In the genomic region with DNA sequence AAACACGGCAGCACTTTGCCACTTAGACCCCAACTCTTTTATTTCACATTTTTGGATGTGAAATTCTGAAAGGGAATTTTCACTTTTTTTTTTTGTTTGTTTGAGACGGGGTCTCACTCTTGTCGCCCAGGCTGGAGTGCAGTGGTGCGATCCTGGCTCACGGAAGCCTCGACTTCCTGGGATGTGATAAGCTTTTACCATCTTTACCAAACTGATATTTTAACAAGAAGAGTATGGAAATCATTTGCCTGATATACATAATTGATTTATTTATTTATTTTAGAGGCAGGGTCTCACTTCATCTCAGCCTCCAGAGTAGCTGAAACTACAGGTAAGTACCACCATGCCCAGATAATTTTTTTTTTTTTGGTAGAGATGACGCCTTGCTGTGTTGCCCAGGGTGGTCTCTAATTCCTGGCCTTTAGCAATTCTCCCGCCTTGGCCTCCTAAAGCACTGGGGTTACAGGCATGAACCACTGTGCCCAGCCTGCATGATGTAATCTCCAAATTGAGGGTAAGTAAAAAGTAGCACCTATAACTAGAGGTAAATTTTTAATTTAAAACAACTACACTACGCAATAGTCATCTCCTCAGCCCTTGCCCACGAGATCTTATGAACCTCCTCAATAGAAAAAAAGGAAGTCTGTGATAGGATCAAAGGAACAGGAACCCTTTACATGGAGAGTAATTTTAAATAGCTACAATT, we compare ENCODE assay signal across 9 cellular contexts.
DNase-seq lines count a peak whose midpoint lies in the region; ATAC-seq and TF ChIP-seq lines count a peak whose summit lies in the region.
"Had no signal": no experiment of that assay in that cellular context is flagged by ENCODE, and none has a peak within 500 bp of the region (broad histone marks: within the 10 kb centered on the region; RNA-seq: fewer than 3 reads in every experiment).

No MANE protein-coding gene starts in this region.

- no peak overlapping the region for H2AK5ac ChIP-seq in trophoblast cell (ENCODE audit: low read length)

- peaks cover 0 to 3% of the 10 kb centered on the region in 2 donors for H3K27me3 Mint-ChIP-seq in CD8-positive, alpha-beta memory T cell

- no peak overlapping the region for H3K23ac ChIP-seq in trophoblast cell (ENCODE audit: low read length)

- peaks cover 0 to 65% (median 3%) of the 10 kb centered on the region in 3 donors for H3K36me3 Mint-ChIP-seq in CD8-positive, alpha-beta memory T cell

- peaks cover 2% of the 10 kb centered on the region for H3K79me1 ChIP-seq in trophoblast cell (ENCODE audit: low read length)

- H2AFZ ChIP-seq in OCI-LY3 (ENCODE audit: low read depth, low read length) (no peak overlapping the region), trophoblast cell (ENCODE audit: insufficient read depth, low read length, poor library complexity) (no peak overlapping the region)

- POLR2A ChIA-PET in CD8-positive, alpha-beta memory T cell (lab: Charles Lee): interaction anchor here (0.5 to 1.9 kb wide), 6 partner anchors 7 to 126 kb away, joined by 4 to 8 read pairs (median 6); no protein-coding TSS in a partner anchor

- H3K4ac ChIP-seq in trophoblast cell (ENCODE audit: low read depth, low read length): no peak overlapping the region

- no peaks in the 10 kb centered on the region for H3K36me3 ChIP-seq in CD8-positive, alpha-beta memory T cell (ENCODE audit: insufficient read depth, low read length)
- H3K36me3 ChIP-seq in OCI-LY3 (replicated peaks; ENCODE audit: low read depth, low read length) (peaks cover 58% of the 10 kb centered on the region), trophoblast cell (ENCODE audit: control insufficient read depth in 1 of 2, insufficient read depth in 2 of 2, low read length in 2 of 2) (no peaks in the 10 kb centered on the region)

- H3K9ac ChIP-seq in OCI-LY3 (ENCODE audit: low read length) (peak overlapping the region; percentile 54), trophoblast cell (ENCODE audit: low read length) (no peak overlapping the region)

- peaks cover 98% of the 10 kb centered on the region for H4K20me1 ChIP-seq in OCI-LY3 (ENCODE audit: insufficient read depth, low read length)

- WGBS in trophoblast cell (ENCODE audit: extremely low coverage, insufficient coverage, insufficient read length): no CpG with 5 or more reads among the region's 10 CpGs

- H3K4me1 Mint-ChIP-seq in CD8-positive, alpha-beta memory T cell: peaks cover 91 to 99% (median 97%) of the 10 kb centered on the region in 3 donors

- H2BK12ac ChIP-seq in trophoblast cell (ENCODE audit: low read length): peak overlapping the region; percentile 53

- no peak overlapping the region for H3K4me3 ChIP-seq in CD8-positive, alpha-beta memory T cell (ENCODE audit: low read length)
- peak overlapping the region; percentile 79 for H3K4me3 ChIP-seq in OCI-LY3 (ENCODE audit: low read length)
- no peak overlapping the region for H3K4me3 ChIP-seq in trophoblast cell (ENCODE audit: low read depth, low read length)

- peak overlapping the region; percentile 93 to 98 (median 96) for H3K27ac Mint-ChIP-seq in CD8-positive, alpha-beta memory T cell

- H3K79me2 ChIP-seq in OCI-LY3 (ENCODE audit: low read length) (peaks cover 100% of the 10 kb centered on the region), trophoblast cell (ENCODE audit: control insufficient read depth, insufficient read depth, low read length, poor library complexity) (no peaks in the 10 kb centered on the region)

- in situ Hi-C loops in KBM-7 (cut with MboI; ENCODE audit: low pct_unique_long_range_greater_than_20kb, low sequenced_read_pairs): no loop called here

- no peak overlapping the region for H2BK120ac ChIP-seq in trophoblast cell (ENCODE audit: insufficient read depth, low read length, poor library complexity)

- H3K27me3 ChIP-seq in CD8-positive, alpha-beta memory T cell (ENCODE audit: insufficient read depth, low read length, poor library complexity, severe bottlenecking): no peaks in the 10 kb centered on the region
- H3K27me3 ChIP-seq in OCI-LY3 (ENCODE audit: low read depth, low read length) (no peaks in the 10 kb centered on the region), trophoblast cell (ENCODE audit: insufficient read depth, low read length) (no peaks in the 10 kb centered on the region)

- H3K4me1 ChIP-seq in CD8-positive, alpha-beta memory T cell (ENCODE audit: insufficient read depth, low read length): peaks cover 82% of the 10 kb centered on the region
- peaks cover 77% of the 10 kb centered on the region for H3K4me1 ChIP-seq in OCI-LY3 (ENCODE audit: low read length)
- peaks cover 10 to 13% of the 10 kb centered on the region in 2 experiments for H3K4me1 ChIP-seq in trophoblast cell (ENCODE audit: control insufficient read depth in 1 of 2, insufficient read depth in 2 of 2, low read length in 2 of 2)

- H3K18ac ChIP-seq in trophoblast cell (ENCODE audit: low read length): no peak overlapping the region

- no peak overlapping the region for H3K14ac ChIP-seq in trophoblast cell (ENCODE audit: low read length)

- no peaks in the 10 kb centered on the region for H3K9me3 ChIP-seq in CD8-positive, alpha-beta memory T cell (ENCODE audit: low read length)
- H3K9me3 ChIP-seq in OCI-LY3 (ENCODE audit: insufficient read depth, low read length) (no peaks in the 10 kb centered on the region), trophoblast cell (ENCODE audit: insufficient read depth, low read depth, low read length) (no peaks in the 10 kb centered on the region)

- H3K4me2 ChIP-seq in OCI-LY3 (ENCODE audit: low read length) (peak overlapping the region; percentile 96), trophoblast cell (ENCODE audit: low read length) (no peak overlapping the region)

- H2BK5ac ChIP-seq in trophoblast cell (ENCODE audit: low read depth, low read length, poor library complexity): no peak overlapping the region

- ATAC-seq in HG03460 (IDR thresholded peaks at IDR 0.05; ENCODE audit: unreplicated experiment) (no peak), GM18520 (IDR thresholded peaks at IDR 0.05; ENCODE audit: unreplicated experiment) (no peak), GM19452 (IDR thresholded peaks at IDR 0.05; ENCODE audit: unreplicated experiment) (no peak)

- H4K91ac ChIP-seq in trophoblast cell (ENCODE audit: low read depth, low read length): no peak overlapping the region

- H3K27ac ChIP-seq in CD8-positive, alpha-beta memory T cell (ENCODE audit: low read depth, low read length): no peak overlapping the region
- H3K27ac ChIP-seq in OCI-LY3 (ENCODE audit: low read length) (peak overlapping the region; percentile 94), cingulate gyrus (ENCODE audit: low read depth, low read length) (peak overlapping the region; percentile 30), trophoblast cell (ENCODE audit: low read depth, low read length) (no peak overlapping the region)

- DNase-seq in CD8-positive, alpha-beta memory T cell: no peak
- DNase-seq in trophoblast cell (no peak), KBM-7 (no peak)
- DNase-seq: GDM1 had no signal

- H4K8ac ChIP-seq in trophoblast cell (ENCODE audit: low read depth, low read length): no peak overlapping the region

- CTCF ChIA-PET in CD8-positive, alpha-beta memory T cell (lab: Charles Lee): interaction anchor here (1.1 to 2.3 kb wide), 8 partner anchors 10 to 500 kb away, joined by 3 to 8 read pairs (median 6); no protein-coding TSS in a partner anchor

- no peak overlapping the region for H4K12ac ChIP-seq in trophoblast cell (ENCODE audit: low read depth, low read length)

- no peaks in the 10 kb centered on the region for H3K9me3 Mint-ChIP-seq in CD8-positive, alpha-beta memory T cell

- no peak for TF ChIP-seq CTCF in OCI-LY3 (IDR thresholded peaks at IDR 0.05; ENCODE audit: low read depth, low read length)

- peak overlapping the region; percentile 50 to 96 (median 91) for H3K4me3 Mint-ChIP-seq in CD8-positive, alpha-beta memory T cell

Comparison
In these comparisons a context has a peak if more than half of its experiments do, and no peak if none do; other contexts are left out.
1. H3K27ac ChIP-seq: peak in OCI-LY3 (single experiment) and cingulate gyrus (single experiment); none in CD8-positive, alpha-beta memory T cell (single experiment) and trophoblast cell (single experiment).